8 cellular contexts compared by ENCODE assay signal in the genomic region with DNA sequence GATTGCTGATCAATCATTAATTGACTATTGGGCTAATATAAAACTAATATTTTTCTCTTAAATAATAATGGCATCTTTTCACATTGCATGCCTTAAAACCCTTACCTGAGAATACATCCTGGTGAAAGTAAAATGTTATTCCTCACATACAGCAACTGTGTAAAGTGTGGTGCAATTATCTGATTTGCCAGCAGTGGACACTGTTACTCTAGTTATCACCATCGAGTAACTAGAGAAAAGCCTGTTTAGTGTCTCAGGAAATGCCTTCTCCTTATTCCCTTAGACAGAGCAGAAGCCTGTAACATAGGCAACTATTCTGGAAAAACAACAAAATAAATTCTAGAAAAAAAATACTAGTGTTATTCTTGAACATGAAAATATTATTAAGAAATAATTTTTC.
DNase-seq lines count a peak whose midpoint lies in the region; ATAC-seq, FAIRE-seq and TF ChIP-seq lines count a peak whose summit lies in the region.

No MANE protein-coding gene starts in this region.

- DNase-seq in Ammon's horn (ENCODE audit: low spot score) (peak; percentile 65), Karpas-422 (peak; percentile 80), RWPE2 (ENCODE audit: low spot score) (no peak), frontal cortex (ENCODE audit: low spot score in 2 of 2) (peak in 1 of 2 donors; percentile 14), gastrocnemius medialis (no peak)
- no peak for DNase-seq in activated T-cell treated with anti-CD3 and anti-CD28 coated beads, Interleukin-2, amount 50 U/mL, for 4 hours

- no peaks in the 10 kb centered on the region for H3K27me3 Mint-ChIP-seq in activated T-cell treated with anti-CD3 and anti-CD28 coated beads, Interleukin-2, amount 50 U/mL, for 4 hours (ENCODE audit: low read depth)

- H3K9me2 ChIP-seq in Karpas-422 (replicated peaks; ENCODE audit: insufficient read depth, low read length): no peaks in the 10 kb centered on the region

- H3K36me3 Mint-ChIP-seq in activated T-cell treated with anti-CD3 and anti-CD28 coated beads, Interleukin-2, amount 50 U/mL, for 4 hours (ENCODE audit: insufficient read depth): no peaks in the 10 kb centered on the region

- H3K36me3 ChIP-seq in Karpas-422 (ENCODE audit: insufficient read depth, low read length) (no peaks in the 10 kb centered on the region), RWPE2 (ENCODE audit: low read depth) (no peaks in the 10 kb centered on the region), gastrocnemius medialis (no peaks in the 10 kb centered on the region)

- H4K20me1 ChIP-seq in Karpas-422 (ENCODE audit: insufficient read depth, low read depth, low read length): no peaks in the 10 kb centered on the region

- no peak overlapping the region for H3K4me2 ChIP-seq in Karpas-422 (ENCODE audit: low read depth, low read length, poor library complexity, severe bottlenecking)

- H3K4me1 ChIP-seq in Karpas-422 (ENCODE audit: low read length): no peaks in the 10 kb centered on the region
- no peaks in the 10 kb centered on the region for H3K4me1 ChIP-seq in RWPE2 (ENCODE audit: insufficient read depth, poor library complexity, severe bottlenecking)
- no peaks in the 10 kb centered on the region for H3K4me1 ChIP-seq in gastrocnemius medialis

- no peaks in the 10 kb centered on the region for H3K27me3 ChIP-seq in Karpas-422 (ENCODE audit: low read length)
- no peaks in the 10 kb centered on the region for H3K27me3 ChIP-seq in RWPE2 (ENCODE audit: insufficient read depth, poor library complexity, severe bottlenecking)
- H3K27me3 ChIP-seq in gastrocnemius medialis: no peaks in the 10 kb centered on the region

- H3K4me3 Mint-ChIP-seq in activated T-cell treated with anti-CD3 and anti-CD28 coated beads, Interleukin-2, amount 50 U/mL, for 4 hours: no peak overlapping the region

- H3K4me1 Mint-ChIP-seq in activated T-cell treated with anti-CD3 and anti-CD28 coated beads, Interleukin-2, amount 50 U/mL, for 4 hours (ENCODE audit: low read depth): no peaks in the 10 kb centered on the region

- no peak overlapping the region for H3K9ac ChIP-seq in Karpas-422 (ENCODE audit: low read length)

- H2AFZ ChIP-seq in Karpas-422 (ENCODE audit: low read length): no peak overlapping the region

- intact Hi-C loops in gastrocnemius medialis (cut with DNase I; ENCODE audit: low total_unique reads): loop anchor here (1.0 to 5.0 kb wide), 3 partner anchors 147 to 615 kb away; no protein-coding TSS in a partner anchor

- H3K79me2 ChIP-seq in Karpas-422 (ENCODE audit: low read length): no peaks in the 10 kb centered on the region

- no peaks in the 10 kb centered on the region for H3K9me3 Mint-ChIP-seq in activated T-cell treated with anti-CD3 and anti-CD28 coated beads, Interleukin-2, amount 50 U/mL, for 4 hours

- H3K27ac ChIP-seq in Karpas-422 (ENCODE audit: low read length) (no peak overlapping the region), RWPE2 (ENCODE audit: poor library complexity, severe bottlenecking) (no peak overlapping the region), gastrocnemius medialis (no peak overlapping the region)

- ATAC-seq in GM19372 (IDR thresholded peaks at IDR 0.05; ENCODE audit: low read depth, unreplicated experiment): peak; percentile 70
- peak; percentile 76 for ATAC-seq in RWPE2 (ENCODE audit: low read depth)
- ATAC-seq in gastrocnemius medialis: peak; percentile 56 to 65
- no peak for ATAC-seq in GM21717 (IDR thresholded peaks at IDR 0.05; ENCODE audit: unreplicated experiment)
- ATAC-seq in activated T-cell treated with anti-CD3 and anti-CD28 coated beads, Interleukin-2, amount 50 U/mL, for 4 hours: no peak

- in situ Hi-C loops in gastrocnemius medialis (cut with MboI; ENCODE audit: low sequenced_read_pairs in 4 of 4): loop anchor here in 2 of 4 donors (10.0 to 25.0 kb wide), 2 partner anchors 513 to 520 kb away; no protein-coding TSS in a partner anchor

- peak; percentile 92 for FAIRE-seq in frontal cortex (lab: Jason Lieb, UNC)

- H3K9me3 ChIP-seq in Karpas-422 (ENCODE audit: low read length): no peaks in the 10 kb centered on the region
- H3K9me3 ChIP-seq in RWPE2 (ENCODE audit: severe bottlenecking): no peaks in the 10 kb centered on the region
- H3K9me3 ChIP-seq in gastrocnemius medialis: no peaks in the 10 kb centered on the region

- TF ChIP-seq CTCF in RWPE2 (IDR thresholded peaks at IDR 0.05; ENCODE audit: poor library complexity, severe bottlenecking) (peak; percentile 77), gastrocnemius medialis (IDR thresholded peaks at IDR 0.05 in 4 of 5, conservative IDR thresholded peaks at IDR 0.05 in 1 of 5) (peak; percentile 25 to 64 (median 59))

- H3K4me3 ChIP-seq in Karpas-422 (ENCODE audit: low read length): no peak overlapping the region
- H3K4me3 ChIP-seq in RWPE2 (ENCODE audit: severe bottlenecking): no peak overlapping the region
- H3K4me3 ChIP-seq in gastrocnemius medialis: no peak overlapping the region

- TF ChIP-seq POLR2A in gastrocnemius medialis (IDR thresholded peaks at IDR 0.05): no peak

Comparison
In these comparisons a context has a peak if more than half of its experiments do, and no peak if none do; other contexts are left out.
1. DNase-seq: peak in Ammon's horn (single experiment) and Karpas-422 (single experiment); none in RWPE2 (single experiment), gastrocnemius medialis (0 of 2) and activated T-cell treated with anti-CD3 and anti-CD28 coated beads, Interleukin-2, amount 50 U/mL, for 4 hours (single experiment).
2. ATAC-seq: peak in GM19372 (single experiment), RWPE2 (single experiment) and gastrocnemius medialis (2 of 2); none in GM21717 (single experiment) and activated T-cell treated with anti-CD3 and anti-CD28 coated beads, Interleukin-2, amount 50 U/mL, for 4 hours (0 of 2).